In the genomic region with DNA sequence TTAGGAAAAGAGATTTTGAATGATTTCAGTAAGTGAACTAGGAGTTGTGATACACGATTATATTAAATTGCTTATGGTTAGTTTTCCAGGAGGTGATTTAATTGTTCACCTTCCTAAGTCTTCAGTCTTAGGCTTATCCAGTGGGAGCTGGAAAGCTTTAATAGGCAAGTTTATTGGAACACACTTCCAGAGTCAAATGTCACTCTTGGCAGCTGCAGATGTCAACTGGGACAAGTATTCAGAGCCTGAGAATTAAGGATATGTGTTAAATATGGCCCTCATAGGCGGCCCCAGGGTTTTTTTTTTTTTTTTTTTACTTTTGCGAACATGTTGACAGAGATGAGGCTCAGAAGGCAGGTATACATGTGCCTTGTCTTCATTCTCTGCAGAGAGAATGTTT, we compare ENCODE assay signal across 1 cellular context.
TF ChIP-seq lines count a peak whose summit lies in the region.

No MANE protein-coding gene starts in this region.

TF ChIP-seq in IMR-90, 13 proteins besides CTCF, POLR2A, EP300 and RAD21 (continued from another document):
- TF ChIP-seq, protein P1, sequence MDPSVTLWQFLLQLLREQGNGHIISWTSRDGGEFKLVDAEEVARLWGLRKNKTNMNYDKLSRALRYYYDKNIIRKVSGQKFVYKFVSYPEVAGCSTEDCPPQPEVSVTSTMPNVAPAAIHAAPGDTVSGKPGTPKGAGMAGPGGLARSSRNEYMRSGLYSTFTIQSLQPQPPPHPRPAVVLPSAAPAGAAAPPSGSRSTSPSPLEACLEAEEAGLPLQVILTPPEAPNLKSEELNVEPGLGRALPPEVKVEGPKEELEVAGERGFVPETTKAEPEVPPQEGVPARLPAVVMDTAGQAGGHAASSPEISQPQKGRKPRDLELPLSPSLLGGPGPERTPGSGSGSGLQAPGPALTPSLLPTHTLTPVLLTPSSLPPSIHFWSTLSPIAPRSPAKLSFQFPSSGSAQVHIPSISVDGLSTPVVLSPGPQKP (IDR thresholded peaks at IDR 0.05; ENCODE audit: borderline replicate concordance, low read depth, low read length), result no peak
- TF ChIP-seq MAZ (IDR thresholded peaks at IDR 0.05; ENCODE audit: borderline replicate concordance, low read depth, low read length) (no peak), NFE2L2 (IDR thresholded peaks at IDR 0.05; ENCODE audit: low read depth, low read length) (no peak), CHD1 (IDR thresholded peaks at IDR 0.05; ENCODE audit: low read depth, low read length) (no peak), RFX5 (IDR thresholded peaks at IDR 0.05; ENCODE audit: low read depth, low read length) (no peak), BHLHE40 (IDR thresholded peaks at IDR 0.05; ENCODE audit: low read depth, low read length) (no peak), SMC3 (IDR thresholded peaks at IDR 0.05; ENCODE audit: low read depth, low read length) (no peak), RCOR1 (IDR thresholded peaks at IDR 0.05; ENCODE audit: insufficient replicate concordance, low read length) (no peak), FOS (IDR thresholded peaks at IDR 0.05; ENCODE audit: low read depth, low read length) (no peak), MXI1 (IDR thresholded peaks at IDR 0.05; ENCODE audit: borderline replicate concordance, low read depth, low read length) (no peak), MAFK (IDR thresholded peaks at IDR 0.05; ENCODE audit: low read depth, low read length) (no peak)
- TF ChIP-seq, protein P2, sequence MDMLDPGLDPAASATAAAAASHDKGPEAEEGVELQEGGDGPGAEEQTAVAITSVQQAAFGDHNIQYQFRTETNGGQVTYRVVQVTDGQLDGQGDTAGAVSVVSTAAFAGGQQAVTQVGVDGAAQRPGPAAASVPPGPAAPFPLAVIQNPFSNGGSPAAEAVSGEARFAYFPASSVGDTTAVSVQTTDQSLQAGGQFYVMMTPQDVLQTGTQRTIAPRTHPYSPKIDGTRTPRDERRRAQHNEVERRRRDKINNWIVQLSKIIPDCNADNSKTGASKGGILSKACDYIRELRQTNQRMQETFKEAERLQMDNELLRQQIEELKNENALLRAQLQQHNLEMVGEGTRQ (IDR thresholded peaks at IDR 0.05; ENCODE audit: low read depth, low read length), result no peak
